In the genomic region with DNA sequence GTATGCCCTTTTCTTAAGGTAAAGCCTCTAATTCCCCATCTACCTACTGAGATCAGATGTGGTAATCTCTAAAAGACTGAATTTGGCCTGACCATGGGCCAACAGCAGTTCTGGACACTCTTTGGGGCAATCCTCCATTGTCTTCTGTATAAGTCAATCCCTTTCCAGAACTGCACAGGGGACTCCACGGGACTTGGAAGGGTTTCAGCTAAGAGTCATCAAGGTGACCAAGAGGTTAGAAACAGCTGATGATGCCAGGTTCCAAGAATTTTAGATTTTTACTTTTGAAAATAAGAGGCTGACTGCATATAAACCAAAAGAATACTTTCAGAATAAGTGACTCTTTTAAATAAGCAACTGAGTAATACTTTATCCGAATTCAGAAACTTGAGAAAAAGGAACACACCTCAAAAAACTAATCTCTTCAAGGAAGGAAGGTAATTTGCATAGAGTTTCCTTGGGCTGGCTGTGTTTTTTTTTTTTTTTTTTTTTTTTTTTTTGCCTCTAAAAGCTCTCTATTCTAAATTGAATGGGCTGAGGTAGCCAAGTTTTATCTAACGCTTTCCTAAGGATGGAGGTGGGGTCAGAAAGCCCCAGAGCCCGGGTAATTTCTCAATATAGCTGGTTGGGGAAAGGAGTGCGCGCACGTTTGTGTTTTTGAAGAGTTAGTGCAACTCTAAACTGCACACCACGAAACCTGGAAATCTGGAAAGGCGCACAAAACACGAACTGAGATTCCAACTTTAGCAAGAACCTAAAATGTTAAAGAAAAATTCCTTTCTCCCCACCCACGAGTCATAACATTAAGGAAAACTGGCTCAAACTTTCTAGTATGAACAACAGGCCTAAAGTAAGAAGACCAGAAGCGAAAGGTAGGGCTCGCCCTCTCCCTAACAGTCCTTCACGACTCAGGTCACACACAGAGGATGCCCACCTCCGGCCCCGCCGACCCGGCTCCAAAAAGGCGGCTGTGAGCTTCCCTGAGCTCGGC, we compare ENCODE assay signal across 8 cellular contexts. TPM values are rescaled to one million over a fixed set of nuclear protein-coding genes. Genes with fewer than 3 reads are reported as not detected.
A peak's percentile ranks its signal among the peaks of the same experiment; 100 is the strongest.
DNase-seq lines count a peak whose midpoint lies in the region; ATAC-seq, FAIRE-seq and TF ChIP-seq lines count a peak whose summit lies in the region.

No MANE protein-coding gene starts in this region.

- peaks cover 20% of the 10 kb centered on the region for H3K36me3 ChIP-seq in GM06990 (ENCODE audit: control insufficient read depth, insufficient read depth, low read length)
- peaks cover 28% of the 10 kb centered on the region for H3K36me3 ChIP-seq in PC-3 (ENCODE audit: low read depth, low read length)
- peaks cover 20 to 24% of the 10 kb centered on the region in 2 experiments for H3K36me3 ChIP-seq in endothelial cell of umbilical vein (ENCODE audit: control insufficient read depth in 2 of 2, extremely low read depth in 1 of 2, insufficient read depth in 2 of 2, low read length in 2 of 2)
- H3K36me3 ChIP-seq in neural progenitor cell, result no peaks in the 10 kb centered on the region

- H3K4me1 ChIP-seq in PC-3 (ENCODE audit: insufficient read depth, low read length), result peaks cover 18% of the 10 kb centered on the region
- peaks cover 29% of the 10 kb centered on the region for H3K4me1 ChIP-seq in endothelial cell of umbilical vein (ENCODE audit: control insufficient read depth, extremely low read depth, insufficient read depth, low read length)
- H3K4me1 ChIP-seq in neural progenitor cell, result peaks cover 15% of the 10 kb centered on the region

- peaks cover 5% of the 10 kb centered on the region for H3K27me3 Mint-ChIP-seq in neural progenitor cell (ENCODE audit: insufficient read depth, low read depth)

- POLR2A ChIA-PET in PC-3 (lab: Charles Lee; ENCODE audit: unreplicated experiment) (interaction anchor here (0.6 kb wide), 3 partner anchors 69 to 297 kb away, joined by 3 read pairs; no protein-coding TSS in a partner anchor), endothelial cell of umbilical vein (lab: Charles Lee) (interaction anchor here (0.6 to 1.9 kb wide), 9 partner anchors 8 to 45 kb away, joined by 3 to 12 read pairs (median 5); a partner anchor contains a TSS)

- H3K4me2 ChIP-seq in PC-3 (ENCODE audit: low read length), result peak overlapping the region; percentile 97
- peak overlapping the region; percentile 98 for H3K4me2 ChIP-seq in endothelial cell of umbilical vein (ENCODE audit: insufficient read depth, low read length)
- H3K4me2 ChIP-seq in neural progenitor cell, result peak overlapping the region; percentile 88

- intact Hi-C loops in PC-3 (cut with micrococcal nuclease) (no loop called here), endothelial cell of umbilical vein (cut with micrococcal nuclease) (loop anchor here (2.0 kb wide), 1 partner anchor 82 kb away; a partner anchor contains a TSS)

- BruUV-seq in PC-3 (replicated peaks; lab: Mats Ljungman, UMichigan) (TSS peak; percentile 47), endothelial cell of umbilical vein (replicated peaks; lab: Mats Ljungman, UMichigan) (TSS peak; percentile 27)

- H3K9ac ChIP-seq in PC-3 (ENCODE audit: low read length) (peak overlapping the region; percentile 99), endothelial cell of umbilical vein (replicated peaks; ENCODE audit: extremely low read depth, insufficient read depth, low read length) (peak overlapping the region; percentile 99), neural progenitor cell (peak overlapping the region; percentile 92)

- dilution Hi-C loops in endothelial cell of umbilical vein (cut with MboI; ENCODE audit: extremely low pct_ligation_motif_present, low sequenced_read_pairs), result no loop called here

- TF ChIP-seq POLR2A in endothelial cell of umbilical vein (IDR thresholded peaks at IDR 0.05; ENCODE audit: low read depth, low read length), result no peak

- H3K9me3 ChIP-seq in PC-3 (ENCODE audit: low read length) (no peaks in the 10 kb centered on the region), endothelial cell of umbilical vein (replicated peaks; ENCODE audit: control insufficient read depth, insufficient read depth, low read length) (no peaks in the 10 kb centered on the region), neural progenitor cell (ENCODE audit: low read depth) (no peaks in the 10 kb centered on the region)

- H3F3A ChIP-seq in PC-3 (ENCODE audit: low read length, unreplicated experiment), result no peaks in the 10 kb centered on the region
- peaks cover 27% of the 10 kb centered on the region for H3F3A ChIP-seq in neural progenitor cell (ENCODE audit: low read depth)

- no peaks in the 10 kb centered on the region for H3K27me3 ChIP-seq in GM06990 (replicated peaks; ENCODE audit: control insufficient read depth, insufficient read depth, low read length)
- no peaks in the 10 kb centered on the region for H3K27me3 ChIP-seq in PC-3 (ENCODE audit: low read length)
- H3K27me3 ChIP-seq in endothelial cell of umbilical vein (ENCODE audit: control insufficient read depth in 2 of 2, insufficient read depth in 2 of 2, low read length in 2 of 2), result no peaks in the 10 kb centered on the region
- no peaks in the 10 kb centered on the region for H3K27me3 ChIP-seq in neural progenitor cell

- ATAC-seq in PC-3, result no peak
- ATAC-seq in HG03460 (IDR thresholded peaks at IDR 0.05; ENCODE audit: unreplicated experiment), result no peak
- ATAC-seq in HG03342 (IDR thresholded peaks at IDR 0.05; ENCODE audit: unreplicated experiment), result no peak
- ATAC-seq in left lobe of liver, result no peak
- ATAC-seq in GM18511 (IDR thresholded peaks at IDR 0.05; ENCODE audit: unreplicated experiment), result no peak

- no peak overlapping the region for H2AFZ ChIP-seq in PC-3 (ENCODE audit: low read length)
- H2AFZ ChIP-seq in endothelial cell of umbilical vein (ENCODE audit: low read depth, low read length), result no peak overlapping the region
- H2AFZ ChIP-seq in neural progenitor cell (replicated peaks), result no peak overlapping the region

- H3K4me3 Mint-ChIP-seq in neural progenitor cell, result peak overlapping the region; percentile 96

- no peaks in the 10 kb centered on the region for H3K9me3 Mint-ChIP-seq in neural progenitor cell

- H3K9me2 ChIP-seq in PC-3 (replicated peaks; ENCODE audit: low read length), result no peaks in the 10 kb centered on the region

- H3K4me3 ChIP-seq in GM06990 (replicated peaks; ENCODE audit: low read depth, low read length) (peak overlapping the region; percentile 85), PC-3 (ENCODE audit: low read length) (peak overlapping the region; percentile 97), endothelial cell of umbilical vein (replicated peaks in 1 of 3; ENCODE audit: insufficient read depth in 1 of 3, low read depth in 1 of 3, low read length in 3 of 3) (peak overlapping the region; percentile 79 to 97 (median 96)), neural progenitor cell (peak overlapping the region; percentile 82)

- CTCF ChIA-PET in PC-3 (lab: Charles Lee), result interaction anchor here (0.8 to 1.0 kb wide), 3 partner anchors 9 to 171 kb away, joined by 3 to 11 read pairs (median 3); a partner anchor contains a TSS
- CTCF ChIA-PET in endothelial cell of umbilical vein (lab: Charles Lee), result interaction anchor here (0.6 to 2.6 kb wide), 10 partner anchors 9 to 1792 kb away, joined by 3 to 18 read pairs (median 7); a partner anchor contains a TSS

- H3K9me1 ChIP-seq in endothelial cell of umbilical vein (replicated peaks; ENCODE audit: control insufficient read depth, extremely low read depth, insufficient read depth, low read length), result no peaks in the 10 kb centered on the region

- H3K4me1 Mint-ChIP-seq in neural progenitor cell, result peaks cover 40% of the 10 kb centered on the region

- no peak for DNase-seq in GM06990 (ENCODE audit: extremely low read depth, insufficient read length)
- DNase-seq in PC-3, result peak; percentile 28
- peak; percentile 24 for DNase-seq in endothelial cell of umbilical vein (ENCODE audit: low read depth, low spot score)
- DNase-seq in neural progenitor cell (ENCODE audit: low spot score), result peak; percentile 24
- no peak for DNase-seq in left lobe of liver (ENCODE audit: low spot score)

- H3K27ac ChIP-seq in PC-3 (ENCODE audit: low read length) (peak overlapping the region; percentile 96), endothelial cell of umbilical vein (ENCODE audit: insufficient read depth, low read depth, low read length) (peak overlapping the region; percentile 95), neural progenitor cell (peak overlapping the region; percentile 100)

- peak; percentile 76 for FAIRE-seq in endothelial cell of umbilical vein (lab: Jason Lieb, UNC)

- H4K20me1 ChIP-seq in PC-3 (ENCODE audit: low read length) (peaks cover 54% of the 10 kb centered on the region), endothelial cell of umbilical vein (replicated peaks; ENCODE audit: control insufficient read depth, extremely low read depth, insufficient read depth, low read length) (peaks cover 13% of the 10 kb centered on the region), neural progenitor cell (ENCODE audit: low read depth) (peaks cover 51% of the 10 kb centered on the region)

- H3K79me2 ChIP-seq in PC-3 (ENCODE audit: low read length) (peaks cover 59% of the 10 kb centered on the region), endothelial cell of umbilical vein (ENCODE audit: control insufficient read depth, insufficient read depth, low read length) (peaks cover 59% of the 10 kb centered on the region), neural progenitor cell (ENCODE audit: low read depth) (peaks cover 59% of the 10 kb centered on the region)

- peaks cover 48% of the 10 kb centered on the region for H3K36me3 Mint-ChIP-seq in neural progenitor cell

- TF ChIP-seq CTCF in GM06990 (IDR thresholded peaks at IDR 0.05; ENCODE audit: insufficient read depth, low read length, poor library complexity, severe bottlenecking) (no peak), PC-3 (conservative IDR thresholded peaks at IDR 0.05; ENCODE audit: low read depth, low read length) (no peak), endothelial cell of umbilical vein (IDR thresholded peaks at IDR 0.05; ENCODE audit: extremely low read depth in 1 of 2, insufficient read depth in 1 of 2, low read depth in 1 of 2, low read length in 2 of 2) (no peak), neural progenitor cell (IDR thresholded peaks at IDR 0.05) (no peak)

- H3K27ac Mint-ChIP-seq in neural progenitor cell, result peak overlapping the region; percentile 83

RNA-seq across cellular contexts. Expression of a gene that starts 1.3 kb away (rescaled TPM):
- total RNA-seq in PC-3 (2014; rRNA removed), result 324 and 343 TPM in 2 replicates
- total RNA-seq in endothelial cell of umbilical vein, result 450 and 493 TPM in 2 replicates
- 310 and 349 TPM in 2 replicates for polyA plus RNA-seq in endothelial cell of umbilical vein
- 326 and 364 TPM in 2 replicates for polyA plus RNA-seq in endothelial cell of umbilical vein (2011; cell fraction: cytosol; rRNA removed)
- polyA plus RNA-seq in endothelial cell of umbilical vein (2011; cell fraction: nucleus; rRNA removed), result 575 and 655 TPM in 2 replicates
- polyA plus RNA-seq in endothelial cell of umbilical vein (2012), result 540 and 568 TPM in 2 replicates
- 905 and 912 TPM in 2 replicates for polyA minus RNA-seq in endothelial cell of umbilical vein
- polyA minus RNA-seq in endothelial cell of umbilical vein (2011; cell fraction: cytosol; rRNA and poly(A)+ RNA removed), result 223 TPM
- polyA minus RNA-seq in endothelial cell of umbilical vein (2011; cell fraction: nucleus; rRNA and poly(A)+ RNA removed), result 389 and 396 TPM in 2 replicates
- 238 and 309 TPM in 2 replicates for total RNA-seq in neural progenitor cell (ENCODE audit: low replicate concordance)
- total RNA-seq in left lobe of liver, result 147 TPM

RNA-seq across cellular contexts. Expression of a gene that starts 8.6 kb away (rescaled TPM):
- 32.6 and 44.8 TPM in 2 replicates for total RNA-seq in PC-3 (2014; rRNA removed)
- 50.0 and 58.0 TPM in 2 replicates for total RNA-seq in endothelial cell of umbilical vein
- 26.5 and 31.6 TPM in 2 replicates for polyA plus RNA-seq in endothelial cell of umbilical vein
- 25.1 and 25.9 TPM in 2 replicates for polyA plus RNA-seq in endothelial cell of umbilical vein (2011; cell fraction: cytosol; rRNA removed)
- polyA plus RNA-seq in endothelial cell of umbilical vein (2011; cell fraction: nucleus; rRNA removed), result 136 and 163 TPM in 2 replicates
- 34.0 and 48.0 TPM in 2 replicates for polyA plus RNA-seq in endothelial cell of umbilical vein (2012)
- 31.6 and 38.1 TPM in 2 replicates for polyA minus RNA-seq in endothelial cell of umbilical vein
- 33.4 TPM for polyA minus RNA-seq in endothelial cell of umbilical vein (2011; cell fraction: cytosol; rRNA and poly(A)+ RNA removed)
- polyA minus RNA-seq in endothelial cell of umbilical vein (2011; cell fraction: nucleus; rRNA and poly(A)+ RNA removed), result 38.6 and 53.9 TPM in 2 replicates
- 89.4 and 97.1 TPM in 2 replicates for total RNA-seq in neural progenitor cell (ENCODE audit: low replicate concordance)
- 6.2 TPM for total RNA-seq in left lobe of liver

RNA-seq across cellular contexts. Expression of a gene that starts 25.3 kb away (rescaled TPM):
- total RNA-seq in PC-3 (2014; rRNA removed) (18.2 and 19.9 TPM in 2 replicates), endothelial cell of umbilical vein (17.7 and 23.5 TPM in 2 replicates), neural progenitor cell (ENCODE audit: low replicate concordance) (12.3 and 21.6 TPM in 2 replicates), left lobe of liver (17.6 TPM)
- polyA plus RNA-seq in endothelial cell of umbilical vein, result 27.3 and 29.8 TPM in 2 replicates
- 15.6 and 15.7 TPM in 2 replicates for polyA plus RNA-seq in endothelial cell of umbilical vein (2011; cell fraction: cytosol; rRNA removed)
- polyA plus RNA-seq in endothelial cell of umbilical vein (2011; cell fraction: nucleus; rRNA removed), result 37.9 and 39.9 TPM in 2 replicates
- polyA plus RNA-seq in endothelial cell of umbilical vein (2012), result 12.1 and 16.4 TPM in 2 replicates
- 26.8 and 30.7 TPM in 2 replicates for polyA minus RNA-seq in endothelial cell of umbilical vein
- polyA minus RNA-seq in endothelial cell of umbilical vein (2011; cell fraction: cytosol; rRNA and poly(A)+ RNA removed), result 17.0 TPM
- polyA minus RNA-seq in endothelial cell of umbilical vein (2011; cell fraction: nucleus; rRNA and poly(A)+ RNA removed), result 14.3 and 21.3 TPM in 2 replicates

RNA-seq across cellular contexts. Expression of a gene that starts 31.8 kb away (rescaled TPM):
- total RNA-seq in PC-3 (2014; rRNA removed) (161 and 175 TPM in 2 replicates), endothelial cell of umbilical vein (142 and 144 TPM in 2 replicates), neural progenitor cell (ENCODE audit: low replicate concordance) (114 and 130 TPM in 2 replicates), left lobe of liver (64.3 TPM)
- polyA plus RNA-seq in endothelial cell of umbilical vein, result 187 and 206 TPM in 2 replicates
- polyA plus RNA-seq in endothelial cell of umbilical vein (2011; cell fraction: cytosol; rRNA removed), result 186 and 208 TPM in 2 replicates
- 142 and 153 TPM in 2 replicates for polyA plus RNA-seq in endothelial cell of umbilical vein (2011; cell fraction: nucleus; rRNA removed)
- polyA plus RNA-seq in endothelial cell of umbilical vein (2012), result 155 and 168 TPM in 2 replicates
- polyA minus RNA-seq in endothelial cell of umbilical vein, result 80.6 and 98.1 TPM in 2 replicates
- polyA minus RNA-seq in endothelial cell of umbilical vein (2011; cell fraction: cytosol; rRNA and poly(A)+ RNA removed), result 36.0 TPM
- 21.5 and 27.6 TPM in 2 replicates for polyA minus RNA-seq in endothelial cell of umbilical vein (2011; cell fraction: nucleus; rRNA and poly(A)+ RNA removed)

RNA-seq across cellular contexts. Expression of a gene that starts 44.5 kb away (rescaled TPM):
- total RNA-seq in PC-3 (2014; rRNA removed) (9.2 and 10.2 TPM in 2 replicates), endothelial cell of umbilical vein (34.7 and 39.4 TPM in 2 replicates), neural progenitor cell (ENCODE audit: low replicate concordance) (8.5 and 19.8 TPM in 2 replicates), left lobe of liver (6.3 TPM)
- polyA plus RNA-seq in endothelial cell of umbilical vein, result 58.0 and 69.6 TPM in 2 replicates
- polyA plus RNA-seq in endothelial cell of umbilical vein (2011; cell fraction: cytosol; rRNA removed), result 40.5 and 44.3 TPM in 2 replicates
- 63.3 and 68.1 TPM in 2 replicates for polyA plus RNA-seq in endothelial cell of umbilical vein (2011; cell fraction: nucleus; rRNA removed)
- 39.3 and 47.8 TPM in 2 replicates for polyA plus RNA-seq in endothelial cell of umbilical vein (2012)
- polyA minus RNA-seq in endothelial cell of umbilical vein, result 36.1 and 38.5 TPM in 2 replicates
- 3.2 TPM for polyA minus RNA-seq in endothelial cell of umbilical vein (2011; cell fraction: cytosol; rRNA and poly(A)+ RNA removed)
- 13.1 and 14.2 TPM in 2 replicates for polyA minus RNA-seq in endothelial cell of umbilical vein (2011; cell fraction: nucleus; rRNA and poly(A)+ RNA removed)

Comparison
In these comparisons a context has a peak if more than half of its experiments do, and no peak if none do; other contexts are left out.
1. DNase-seq: peak in PC-3 (single experiment), endothelial cell of umbilical vein (single experiment) and neural progenitor cell (single experiment); none in GM06990 (single experiment) and left lobe of liver (single experiment).
2. Peak in every context shown above with its lines, with median percentiles within 50 percentile points of each other: H3K4me3 ChIP-seq, H3K27ac ChIP-seq, H3K4me2 ChIP-seq and H3K9ac ChIP-seq.